22 cellular contexts compared by ENCODE assay signal in genomic region chr12:131844140-131844539, GRCh38.
"Had no signal": no experiment of that assay in that cellular context is flagged by ENCODE, and none has a peak within 500 bp of the region (broad histone marks: within the 10 kb centered on the region; RNA-seq: fewer than 3 reads in every experiment).

No MANE protein-coding gene starts in this region.

- DNase-seq: dermis blood vessel endothelial cell; effector CD4-positive, alpha-beta T cell; effector memory CD4-positive, alpha-beta T cell; erythroblast; esophagus squamous epithelium; foreskin fibroblast; foreskin melanocyte; gastrocnemius medialis; glutamatergic neuron; heart right ventricle; hippocampal formation; left cardiac atrium; left lung; left ventricle myocardium superior; lower lobe of right lung; mesenchymal stem cell; mucosa of descending colon had no signal

- H3K4me1 Mint-ChIP-seq: mesothelial cell of epicardium had no signal

- H3K27me3 ChIP-seq: dorsolateral prefrontal cortex, esophagus squamous epithelium, gastrocnemius medialis, heart right ventricle, left lung had no signal

- H3K27ac Mint-ChIP-seq: mesothelial cell of epicardium had no signal

- ATAC-seq: esophagus mucosa, gastrocnemius medialis, heart right ventricle, left cardiac atrium, left lung, left ventricle myocardium superior, lower lobe of right lung, mucosa of descending colon had no signal

- H3K4me1 ChIP-seq: esophagus squamous epithelium, gastrocnemius medialis, heart right ventricle, left lung, lower lobe of right lung had no signal

- H3K9me3 Mint-ChIP-seq: mesothelial cell of epicardium had no signal

- H3K4me3 Mint-ChIP-seq: mesothelial cell of epicardium had no signal

- H3K27ac ChIP-seq: coronary artery, epithelial cell of prostate, esophagus squamous epithelium, gastrocnemius medialis, heart right ventricle, left lung, lower lobe of right lung had no signal

- H3K36me3 ChIP-seq: gastrocnemius medialis, heart right ventricle, lower lobe of right lung had no signal

- H3K36me3 Mint-ChIP-seq: mesothelial cell of epicardium had no signal

- H3K4me3 ChIP-seq: coronary artery, dorsolateral prefrontal cortex, esophagus squamous epithelium, gastrocnemius medialis, heart right ventricle, left lung, lower lobe of right lung, mucosa of descending colon had no signal

- H3K9me3 ChIP-seq: esophagus squamous epithelium, gastrocnemius medialis, heart right ventricle, left lung, lower lobe of right lung, mucosa of descending colon had no signal
